In the genomic region with DNA sequence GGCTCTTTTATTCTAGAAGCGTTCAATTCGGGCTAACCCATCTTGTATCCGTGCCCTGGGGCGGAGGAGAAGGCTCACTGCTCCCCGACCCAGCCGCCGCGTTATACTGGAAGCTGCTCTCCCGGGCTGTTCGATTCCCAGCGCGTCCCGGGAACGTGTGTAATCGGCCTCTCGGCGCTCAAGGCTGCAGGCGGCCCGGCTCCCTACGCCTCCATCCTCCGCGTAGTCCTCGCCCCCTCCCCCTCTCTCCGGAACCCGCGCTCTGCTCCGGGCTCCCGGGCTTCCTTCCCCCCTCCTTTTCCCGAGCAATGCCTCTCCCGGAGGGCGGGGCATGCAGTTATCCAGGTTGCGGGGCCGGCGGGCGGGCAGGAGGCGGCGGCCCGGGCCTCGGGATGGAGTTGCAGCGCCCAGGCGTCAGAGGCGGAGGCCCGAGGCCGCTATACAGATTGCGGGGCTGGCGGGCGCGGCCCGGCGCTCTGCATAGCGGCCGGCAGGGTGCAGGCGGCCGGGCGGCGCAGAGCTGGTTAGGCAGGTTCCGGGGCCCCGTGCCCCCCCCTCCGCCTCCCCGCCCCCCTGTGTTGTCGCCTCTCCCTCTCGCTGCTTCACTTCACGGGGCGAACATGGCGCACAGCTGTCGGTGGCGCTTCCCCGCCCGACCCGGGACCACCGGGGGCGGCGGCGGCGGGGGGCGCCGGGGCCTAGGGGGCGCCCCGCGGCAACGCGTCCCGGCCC, we compare ENCODE assay signal across 8 cellular contexts. TPM values are rescaled to one million over a fixed set of nuclear protein-coding genes. Genes with fewer than 3 reads are reported as not detected.
DNase-seq lines count a peak whose midpoint lies in the region; ATAC-seq and TF ChIP-seq lines count a peak whose summit lies in the region.

TSS of gene KMT2A (plus strand) at position 600 of the 732 bp plus-strand sequence. CDS start at position 621, 21 bp downstream.

- H3K27ac ChIP-seq in KOPT-K1 (ENCODE audit: low read depth, low read length, poor library complexity, severe bottlenecking) (peak within 1 kb of the TSS; percentile 89), Peyer's patch (peak within 1 kb of the TSS; percentile 89 to 94 (median 91)), esophagus muscularis mucosa (replicated peaks in 1 of 4) (peak within 1 kb of the TSS; percentile 93 to 96 (median 94))

- ATAC-seq in GM21786 (IDR thresholded peaks at IDR 0.05; ENCODE audit: unreplicated experiment), result peak; percentile 45

- TF ChIP-seq POLR2A in Peyer's patch (IDR thresholded peaks at IDR 0.05) (no peak), esophagus muscularis mucosa (IDR thresholded peaks at IDR 0.05; ENCODE audit: low read depth) (no peak)

- H3K27me3 ChIP-seq in Peyer's patch, result no peaks in the 10 kb centered on the region
- no peaks in the 10 kb centered on the region for H3K27me3 ChIP-seq in esophagus muscularis mucosa

- DNase-seq in DMS153 treated with DMSO at 0.1 percent for 48 hours (lab: John Stamatoyannopoulos, UW; ENCODE audit: unreplicated experiment) (peak; percentile 93), Peyer's patch (peak; percentile 91 to 99 (median 97)), esophagus muscularis mucosa (ENCODE audit: extremely low spot score) (peak; percentile 98), myocyte (ENCODE audit: low read depth) (peak; percentile 97)
- DNase-seq in activated T-cell treated with anti-CD3 and anti-CD28 coated beads, Interleukin-2, amount 50 U/mL, for 48 hours, result peak; percentile 97 to 98
- peak; percentile 78 to 90 for DNase-seq in stimulated activated CD8-positive, alpha-beta memory T cell treated with anti-CD3 and anti-CD28 coated beads, Interleukin-7, amount 100 ng/mL, for 4 hours (ENCODE audit: low read depth in 2 of 2)

- H3K36me3 ChIP-seq in KOPT-K1 (ENCODE audit: insufficient read depth, low read length) (peaks cover 22% of the 10 kb centered on the region), Peyer's patch (no peaks in the 10 kb centered on the region), esophagus muscularis mucosa (no peaks in the 10 kb centered on the region)

- intact Hi-C loops in esophagus muscularis mucosa (cut with DNase I), result loop anchor here (5.0 kb wide), 1 partner anchor 34 kb away; the partner anchor contains the start of gene ATP5MG

- TF ChIP-seq EP300 in esophagus muscularis mucosa (IDR thresholded peaks at IDR 0.05), result no peak

- peak within 1 kb of the TSS; percentile 92 to 95 (median 94) for H3K4me3 ChIP-seq in Peyer's patch
- peak within 1 kb of the TSS; percentile 92 to 99 (median 96) for H3K4me3 ChIP-seq in esophagus muscularis mucosa

- H3K4me1 ChIP-seq in Peyer's patch (peaks cover 0 to 52% (median 1%) of the 10 kb centered on the region in 4 donors), esophagus muscularis mucosa (peaks cover 45 to 57% (median 53%) of the 10 kb centered on the region in 4 donors)

- 0% methylated on average over 33 of the region's 83 CpGs for WGBS in esophagus muscularis mucosa

- H3K9me3 ChIP-seq in KOPT-K1 (ENCODE audit: insufficient read depth, low read length, poor library complexity, severe bottlenecking) (no peaks in the 10 kb centered on the region), Peyer's patch (no peaks in the 10 kb centered on the region), esophagus muscularis mucosa (no peaks in the 10 kb centered on the region)

- TF ChIP-seq CTCF in Peyer's patch (IDR thresholded peaks at IDR 0.05) (peak in 4 of 6 experiments; percentile 97 to 99 (median 98)), esophagus muscularis mucosa (IDR thresholded peaks at IDR 0.05) (peak in 1 of 3 experiments; percentile 88)

RNA-seq across cellular contexts. Expression of gene KMT2A, which starts in this region (rescaled TPM):
- total RNA-seq in Peyer's patch (100 to 1,000 TPM in 1 of 4 donors, 10 to 100 TPM in 3; 46.6 to 110 (median 74.3) TPM), esophagus muscularis mucosa (10 to 100 TPM; 61.0 to 68.7 (median 62.1) TPM), myocyte (19.3 and 25.0 TPM in 2 replicates)
- 12.7 TPM for polyA plus RNA-seq in myocyte (2012)

Comparison
In these comparisons a context has a peak if more than half of its experiments do, and no peak if none do; other contexts are left out.
1. Peak in every context shown above with its lines: DNase-seq, ATAC-seq, H3K4me3 ChIP-seq and H3K27ac ChIP-seq.